Comparison of ENCODE assay signal across 1 cellular context in the genomic region with DNA sequence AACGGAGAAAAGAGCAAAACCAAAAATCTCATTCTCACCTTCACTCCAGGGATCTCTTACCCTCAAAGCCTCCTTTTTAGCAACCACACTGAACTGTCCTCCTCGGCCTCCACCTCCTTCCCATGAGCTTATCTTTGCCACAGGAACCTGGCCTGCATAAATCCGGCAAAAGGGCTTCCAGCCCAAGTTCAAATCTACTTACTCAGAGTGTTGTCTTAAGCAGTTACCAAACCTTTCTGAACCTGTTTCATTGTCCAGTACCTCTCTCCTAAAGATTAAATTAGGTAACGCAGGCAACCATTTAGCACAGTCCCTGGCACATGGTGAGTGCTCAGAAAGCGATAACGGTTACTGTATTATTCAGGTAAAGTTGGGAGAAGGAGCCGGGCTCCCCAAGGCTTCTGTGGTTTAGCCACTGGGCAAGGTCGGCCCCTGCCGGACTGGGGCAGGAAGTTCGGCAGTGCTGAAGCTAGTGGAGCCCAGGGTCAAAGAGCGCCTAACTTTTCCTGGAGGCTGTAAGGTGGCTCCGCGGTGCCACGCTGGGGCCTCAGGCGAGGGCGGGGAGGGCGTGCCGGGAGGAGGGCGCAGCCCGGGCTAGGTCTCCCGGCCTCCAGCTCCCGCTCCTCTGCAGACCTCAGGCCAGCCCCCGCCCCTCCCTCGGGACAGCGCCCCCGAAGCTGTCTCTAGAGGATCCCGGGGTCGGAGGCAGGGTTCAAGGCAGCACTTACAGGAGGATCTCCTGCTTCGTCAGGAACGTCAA.
TF ChIP-seq lines count a peak whose summit lies in the region.

No MANE protein-coding gene starts in this region.

TF ChIP-seq in K562, 482 proteins besides CTCF, POLR2A, EP300 and RAD21 (continued from another document and continues in another):
- TF ChIP-seq, protein P1, sequence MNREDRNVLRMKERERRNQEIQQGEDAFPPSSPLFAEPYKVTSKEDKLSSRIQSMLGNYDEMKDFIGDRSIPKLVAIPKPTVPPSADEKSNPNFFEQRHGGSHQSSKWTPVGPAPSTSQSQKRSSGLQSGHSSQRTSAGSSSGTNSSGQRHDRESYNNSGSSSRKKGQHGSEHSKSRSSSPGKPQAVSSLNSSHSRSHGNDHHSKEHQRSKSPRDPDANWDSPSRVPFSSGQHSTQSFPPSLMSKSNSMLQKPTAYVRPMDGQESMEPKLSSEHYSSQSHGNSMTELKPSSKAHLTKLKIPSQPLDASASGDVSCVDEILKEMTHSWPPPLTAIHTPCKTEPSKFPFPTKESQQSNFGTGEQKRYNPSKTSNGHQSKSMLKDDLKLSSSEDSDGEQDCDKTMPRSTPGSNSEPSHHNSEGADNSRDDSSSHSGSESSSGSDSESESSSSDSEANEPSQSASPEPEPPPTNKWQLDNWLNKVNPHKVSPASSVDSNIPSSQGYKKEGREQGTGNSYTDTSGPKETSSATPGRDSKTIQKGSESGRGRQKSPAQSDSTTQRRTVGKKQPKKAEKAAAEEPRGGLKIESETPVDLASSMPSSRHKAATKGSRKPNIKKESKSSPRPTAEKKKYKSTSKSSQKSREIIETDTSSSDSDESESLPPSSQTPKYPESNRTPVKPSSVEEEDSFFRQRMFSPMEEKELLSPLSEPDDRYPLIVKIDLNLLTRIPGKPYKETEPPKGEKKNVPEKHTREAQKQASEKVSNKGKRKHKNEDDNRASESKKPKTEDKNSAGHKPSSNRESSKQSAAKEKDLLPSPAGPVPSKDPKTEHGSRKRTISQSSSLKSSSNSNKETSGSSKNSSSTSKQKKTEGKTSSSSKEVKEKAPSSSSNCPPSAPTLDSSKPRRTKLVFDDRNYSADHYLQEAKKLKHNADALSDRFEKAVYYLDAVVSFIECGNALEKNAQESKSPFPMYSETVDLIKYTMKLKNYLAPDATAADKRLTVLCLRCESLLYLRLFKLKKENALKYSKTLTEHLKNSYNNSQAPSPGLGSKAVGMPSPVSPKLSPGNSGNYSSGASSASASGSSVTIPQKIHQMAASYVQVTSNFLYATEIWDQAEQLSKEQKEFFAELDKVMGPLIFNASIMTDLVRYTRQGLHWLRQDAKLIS (CRISPR knock-in tag; IDR thresholded peaks at IDR 0.05) = no peak
- TF ChIP-seq ZNF551 (CRISPR knock-in tag; IDR thresholded peaks at IDR 0.05) (no peak), SRSF9 (IDR thresholded peaks at IDR 0.05; ENCODE audit: borderline replicate concordance, low read depth, low read length) (no peak), SAFB2 (IDR thresholded peaks at IDR 0.05; ENCODE audit: borderline replicate concordance, low read depth, low read length, severe bottlenecking) (no peak), ZNF76 (CRISPR knock-in tag; IDR thresholded peaks at IDR 0.05; ENCODE audit: borderline replicate concordance) (no peak), XRCC3 (IDR thresholded peaks at IDR 0.05) (no peak), POLR2AphosphoS5 (IDR thresholded peaks at IDR 0.05; ENCODE audit: control insufficient read depth, insufficient read depth, low read depth, low read length) (no peak), CTBP1 (IDR thresholded peaks at IDR 0.05; ENCODE audit: borderline replicate concordance) (no peak), MED1 (CRISPR knock-in tag; IDR thresholded peaks at IDR 0.05; ENCODE audit: borderline replicate concordance) (no peak), ZNF408 (CRISPR knock-in tag; IDR thresholded peaks at IDR 0.05; ENCODE audit: low read depth) (no peak), ZFP1 (CRISPR knock-in tag; IDR thresholded peaks at IDR 0.05) (no peak), U2AF1 (optimal IDR thresholded peaks at IDR 0.05; ENCODE audit: low read depth, low read length) (no peak), ZNF699 (CRISPR knock-in tag; IDR thresholded peaks at IDR 0.05; ENCODE audit: insufficient replicate concordance) (no peak), GTF2A2 (tag; IDR thresholded peaks at IDR 0.05) (no peak), SMC3 (conservative IDR thresholded peaks at IDR 0.05; ENCODE audit: insufficient read depth, low read depth, low read length) (0 out of 2 replicates have a peak, but pooled peaks have one; percentile 9), ZNF282 (CRISPR knock-in tag; IDR thresholded peaks at IDR 0.05) (no peak), KLF1 (tag; IDR thresholded peaks at IDR 0.05) (no peak), RFX1 (IDR thresholded peaks at IDR 0.05) (no peak), MTA1 (IDR thresholded peaks at IDR 0.05; ENCODE audit: borderline replicate concordance) (no peak), ZNF707 (CRISPR knock-in tag; conservative IDR thresholded peaks at IDR 0.05) (no peak), LARP7 (IDR thresholded peaks at IDR 0.05) (no peak), TCF3 (CRISPR knock-in tag; IDR thresholded peaks at IDR 0.05) (no peak), ZNF324 (CRISPR knock-in tag; IDR thresholded peaks at IDR 0.05) (no peak), PHB (CRISPR knock-in tag; IDR thresholded peaks at IDR 0.05) (no peak), ZNF263 (CRISPR knock-in tag; IDR thresholded peaks at IDR 0.05; ENCODE audit: borderline replicate concordance) (no peak), KLF6 (CRISPR knock-in tag; IDR thresholded peaks at IDR 0.05; ENCODE audit: borderline replicate concordance) (no peak), MAFG (tag; conservative IDR thresholded peaks at IDR 0.05) (no peak), ZNF3 (CRISPR knock-in tag; IDR thresholded peaks at IDR 0.05) (no peak), NFE2 (IDR thresholded peaks at IDR 0.05; ENCODE audit: low read depth) (no peak), PCBP2 (IDR thresholded peaks at IDR 0.05; ENCODE audit: low read depth, low read length, poor library complexity, severe bottlenecking) (no peak), MYC (IDR thresholded peaks at IDR 0.05; ENCODE audit: low read depth, low read length) (no peak), MYC (CRISPR knock-in tag; IDR thresholded peaks at IDR 0.05; ENCODE audit: borderline replicate concordance, low read depth) (no peak), CC2D1A (IDR thresholded peaks at IDR 0.05) (no peak), SIX5 (IDR thresholded peaks at IDR 0.05; ENCODE audit: borderline replicate concordance in 1 of 2, insufficient read depth in 1 of 2, low read depth in 1 of 2, low read length in 2 of 2) (no peak), RBM39 (optimal IDR thresholded peaks at IDR 0.05; ENCODE audit: low read depth, low read length) (no peak), STAT5A (IDR thresholded peaks at IDR 0.05; ENCODE audit: borderline replicate concordance, low read length) (no peak)
- TF ChIP-seq, protein P2, sequence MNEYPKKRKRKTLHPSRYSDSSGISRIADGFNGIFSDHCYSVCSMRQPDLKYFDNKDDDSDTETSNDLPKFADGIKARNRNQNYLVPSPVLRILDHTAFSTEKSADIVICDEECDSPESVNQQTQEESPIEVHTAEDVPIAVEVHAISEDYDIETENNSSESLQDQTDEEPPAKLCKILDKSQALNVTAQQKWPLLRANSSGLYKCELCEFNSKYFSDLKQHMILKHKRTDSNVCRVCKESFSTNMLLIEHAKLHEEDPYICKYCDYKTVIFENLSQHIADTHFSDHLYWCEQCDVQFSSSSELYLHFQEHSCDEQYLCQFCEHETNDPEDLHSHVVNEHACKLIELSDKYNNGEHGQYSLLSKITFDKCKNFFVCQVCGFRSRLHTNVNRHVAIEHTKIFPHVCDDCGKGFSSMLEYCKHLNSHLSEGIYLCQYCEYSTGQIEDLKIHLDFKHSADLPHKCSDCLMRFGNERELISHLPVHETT (CRISPR knock-in tag; conservative IDR thresholded peaks at IDR 0.05 in 1 of 2, IDR thresholded peaks at IDR 0.05 in 1 of 2) = 0 out of 4 replicates have a peak, but pooled peaks of 1 of the 2 experiments have one; percentile 17
- TF ChIP-seq, protein P3, sequence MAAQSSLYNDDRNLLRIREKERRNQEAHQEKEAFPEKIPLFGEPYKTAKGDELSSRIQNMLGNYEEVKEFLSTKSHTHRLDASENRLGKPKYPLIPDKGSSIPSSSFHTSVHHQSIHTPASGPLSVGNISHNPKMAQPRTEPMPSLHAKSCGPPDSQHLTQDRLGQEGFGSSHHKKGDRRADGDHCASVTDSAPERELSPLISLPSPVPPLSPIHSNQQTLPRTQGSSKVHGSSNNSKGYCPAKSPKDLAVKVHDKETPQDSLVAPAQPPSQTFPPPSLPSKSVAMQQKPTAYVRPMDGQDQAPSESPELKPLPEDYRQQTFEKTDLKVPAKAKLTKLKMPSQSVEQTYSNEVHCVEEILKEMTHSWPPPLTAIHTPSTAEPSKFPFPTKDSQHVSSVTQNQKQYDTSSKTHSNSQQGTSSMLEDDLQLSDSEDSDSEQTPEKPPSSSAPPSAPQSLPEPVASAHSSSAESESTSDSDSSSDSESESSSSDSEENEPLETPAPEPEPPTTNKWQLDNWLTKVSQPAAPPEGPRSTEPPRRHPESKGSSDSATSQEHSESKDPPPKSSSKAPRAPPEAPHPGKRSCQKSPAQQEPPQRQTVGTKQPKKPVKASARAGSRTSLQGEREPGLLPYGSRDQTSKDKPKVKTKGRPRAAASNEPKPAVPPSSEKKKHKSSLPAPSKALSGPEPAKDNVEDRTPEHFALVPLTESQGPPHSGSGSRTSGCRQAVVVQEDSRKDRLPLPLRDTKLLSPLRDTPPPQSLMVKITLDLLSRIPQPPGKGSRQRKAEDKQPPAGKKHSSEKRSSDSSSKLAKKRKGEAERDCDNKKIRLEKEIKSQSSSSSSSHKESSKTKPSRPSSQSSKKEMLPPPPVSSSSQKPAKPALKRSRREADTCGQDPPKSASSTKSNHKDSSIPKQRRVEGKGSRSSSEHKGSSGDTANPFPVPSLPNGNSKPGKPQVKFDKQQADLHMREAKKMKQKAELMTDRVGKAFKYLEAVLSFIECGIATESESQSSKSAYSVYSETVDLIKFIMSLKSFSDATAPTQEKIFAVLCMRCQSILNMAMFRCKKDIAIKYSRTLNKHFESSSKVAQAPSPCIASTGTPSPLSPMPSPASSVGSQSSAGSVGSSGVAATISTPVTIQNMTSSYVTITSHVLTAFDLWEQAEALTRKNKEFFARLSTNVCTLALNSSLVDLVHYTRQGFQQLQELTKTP (IDR thresholded peaks at IDR 0.05; ENCODE audit: low read depth in 1 of 2, partially characterized antibody in 2 of 2) = no peak
- TF ChIP-seq, protein P4, sequence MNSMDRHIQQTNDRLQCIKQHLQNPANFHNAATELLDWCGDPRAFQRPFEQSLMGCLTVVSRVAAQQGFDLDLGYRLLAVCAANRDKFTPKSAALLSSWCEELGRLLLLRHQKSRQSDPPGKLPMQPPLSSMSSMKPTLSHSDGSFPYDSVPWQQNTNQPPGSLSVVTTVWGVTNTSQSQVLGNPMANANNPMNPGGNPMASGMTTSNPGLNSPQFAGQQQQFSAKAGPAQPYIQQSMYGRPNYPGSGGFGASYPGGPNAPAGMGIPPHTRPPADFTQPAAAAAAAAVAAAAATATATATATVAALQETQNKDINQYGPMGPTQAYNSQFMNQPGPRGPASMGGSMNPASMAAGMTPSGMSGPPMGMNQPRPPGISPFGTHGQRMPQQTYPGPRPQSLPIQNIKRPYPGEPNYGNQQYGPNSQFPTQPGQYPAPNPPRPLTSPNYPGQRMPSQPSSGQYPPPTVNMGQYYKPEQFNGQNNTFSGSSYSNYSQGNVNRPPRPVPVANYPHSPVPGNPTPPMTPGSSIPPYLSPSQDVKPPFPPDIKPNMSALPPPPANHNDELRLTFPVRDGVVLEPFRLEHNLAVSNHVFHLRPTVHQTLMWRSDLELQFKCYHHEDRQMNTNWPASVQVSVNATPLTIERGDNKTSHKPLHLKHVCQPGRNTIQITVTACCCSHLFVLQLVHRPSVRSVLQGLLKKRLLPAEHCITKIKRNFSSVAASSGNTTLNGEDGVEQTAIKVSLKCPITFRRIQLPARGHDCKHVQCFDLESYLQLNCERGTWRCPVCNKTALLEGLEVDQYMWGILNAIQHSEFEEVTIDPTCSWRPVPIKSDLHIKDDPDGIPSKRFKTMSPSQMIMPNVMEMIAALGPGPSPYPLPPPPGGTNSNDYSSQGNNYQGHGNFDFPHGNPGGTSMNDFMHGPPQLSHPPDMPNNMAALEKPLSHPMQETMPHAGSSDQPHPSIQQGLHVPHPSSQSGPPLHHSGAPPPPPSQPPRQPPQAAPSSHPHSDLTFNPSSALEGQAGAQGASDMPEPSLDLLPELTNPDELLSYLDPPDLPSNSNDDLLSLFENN (IDR thresholded peaks at IDR 0.05; ENCODE audit: low read depth in 2 of 2, low read length in 2 of 2) = no peak
- TF ChIP-seq, protein P5, sequence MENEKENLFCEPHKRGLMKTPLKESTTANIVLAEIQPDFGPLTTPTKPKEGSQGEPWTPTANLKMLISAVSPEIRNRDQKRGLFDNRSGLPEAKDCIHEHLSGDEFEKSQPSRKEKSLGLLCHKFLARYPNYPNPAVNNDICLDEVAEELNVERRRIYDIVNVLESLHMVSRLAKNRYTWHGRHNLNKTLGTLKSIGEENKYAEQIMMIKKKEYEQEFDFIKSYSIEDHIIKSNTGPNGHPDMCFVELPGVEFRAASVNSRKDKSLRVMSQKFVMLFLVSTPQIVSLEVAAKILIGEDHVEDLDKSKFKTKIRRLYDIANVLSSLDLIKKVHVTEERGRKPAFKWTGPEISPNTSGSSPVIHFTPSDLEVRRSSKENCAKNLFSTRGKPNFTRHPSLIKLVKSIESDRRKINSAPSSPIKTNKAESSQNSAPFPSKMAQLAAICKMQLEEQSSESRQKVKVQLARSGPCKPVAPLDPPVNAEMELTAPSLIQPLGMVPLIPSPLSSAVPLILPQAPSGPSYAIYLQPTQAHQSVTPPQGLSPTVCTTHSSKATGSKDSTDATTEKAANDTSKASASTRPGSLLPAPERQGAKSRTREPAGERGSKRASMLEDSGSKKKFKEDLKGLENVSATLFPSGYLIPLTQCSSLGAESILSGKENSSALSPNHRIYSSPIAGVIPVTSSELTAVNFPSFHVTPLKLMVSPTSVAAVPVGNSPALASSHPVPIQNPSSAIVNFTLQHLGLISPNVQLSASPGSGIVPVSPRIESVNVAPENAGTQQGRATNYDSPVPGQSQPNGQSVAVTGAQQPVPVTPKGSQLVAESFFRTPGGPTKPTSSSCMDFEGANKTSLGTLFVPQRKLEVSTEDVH (IDR thresholded peaks at IDR 0.05; ENCODE audit: low read depth, partially characterized antibody) = no peak
- TF ChIP-seq, protein P6, sequence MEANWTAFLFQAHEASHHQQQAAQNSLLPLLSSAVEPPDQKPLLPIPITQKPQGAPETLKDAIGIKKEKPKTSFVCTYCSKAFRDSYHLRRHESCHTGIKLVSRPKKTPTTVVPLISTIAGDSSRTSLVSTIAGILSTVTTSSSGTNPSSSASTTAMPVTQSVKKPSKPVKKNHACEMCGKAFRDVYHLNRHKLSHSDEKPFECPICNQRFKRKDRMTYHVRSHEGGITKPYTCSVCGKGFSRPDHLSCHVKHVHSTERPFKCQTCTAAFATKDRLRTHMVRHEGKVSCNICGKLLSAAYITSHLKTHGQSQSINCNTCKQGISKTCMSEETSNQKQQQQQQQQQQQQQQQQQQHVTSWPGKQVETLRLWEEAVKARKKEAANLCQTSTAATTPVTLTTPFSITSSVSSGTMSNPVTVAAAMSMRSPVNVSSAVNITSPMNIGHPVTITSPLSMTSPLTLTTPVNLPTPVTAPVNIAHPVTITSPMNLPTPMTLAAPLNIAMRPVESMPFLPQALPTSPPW (CRISPR knock-in tag; IDR thresholded peaks at IDR 0.05) = no peak
- TF ChIP-seq, protein P7, sequence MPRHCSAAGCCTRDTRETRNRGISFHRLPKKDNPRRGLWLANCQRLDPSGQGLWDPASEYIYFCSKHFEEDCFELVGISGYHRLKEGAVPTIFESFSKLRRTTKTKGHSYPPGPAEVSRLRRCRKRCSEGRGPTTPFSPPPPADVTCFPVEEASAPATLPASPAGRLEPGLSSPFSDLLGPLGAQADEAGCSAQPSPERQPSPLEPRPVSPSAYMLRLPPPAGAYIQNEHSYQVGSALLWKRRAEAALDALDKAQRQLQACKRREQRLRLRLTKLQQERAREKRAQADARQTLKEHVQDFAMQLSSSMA (CRISPR knock-in tag; IDR thresholded peaks at IDR 0.05) = no peak
